In genomic region chr2:171432206-171432968, GRCh38 we compare ENCODE assay signal across 2 cellular contexts.
TF ChIP-seq lines count a peak whose summit lies in the region.

No MANE protein-coding gene starts in this region.

TF ChIP-seq in SK-N-SH, 30 proteins besides CTCF, POLR2A, EP300 and RAD21 (continued from another document):
- no peak for TF ChIP-seq RFX5 (IDR thresholded peaks at IDR 0.05; ENCODE audit: low read length)
- no peak for TF ChIP-seq IRF3 (IDR thresholded peaks at IDR 0.05; ENCODE audit: low read depth, low read length)
- TF ChIP-seq GABPA (IDR thresholded peaks at IDR 0.05; ENCODE audit: low read depth) = no peak
- TF ChIP-seq FOXM1 (IDR thresholded peaks at IDR 0.05; ENCODE audit: low read depth) = no peak
- TF ChIP-seq MEF2A (IDR thresholded peaks at IDR 0.05; ENCODE audit: borderline replicate concordance, low read depth) = no peak
- no peak for TF ChIP-seq MAX (IDR thresholded peaks at IDR 0.05; ENCODE audit: low read depth)
- TF ChIP-seq RXRA (IDR thresholded peaks at IDR 0.05; ENCODE audit: borderline replicate concordance, low read depth) = no peak
- no peak for TF ChIP-seq ZBTB33 (IDR thresholded peaks at IDR 0.05; ENCODE audit: borderline replicate concordance, low read depth)
- no peak for TF ChIP-seq CHD2 (IDR thresholded peaks at IDR 0.05; ENCODE audit: low read length, partially characterized antibody)
- no peak for TF ChIP-seq NRF1 (IDR thresholded peaks at IDR 0.05; ENCODE audit: low read depth, low read length)
- no peak for TF ChIP-seq ELF1 (IDR thresholded peaks at IDR 0.05)
- no peak for TF ChIP-seq FOXJ3 (CRISPR knock-in tag; IDR thresholded peaks at IDR 0.05)
- no peak for TF ChIP-seq RCOR1 (IDR thresholded peaks at IDR 0.05; ENCODE audit: low read length)
- no peak for TF ChIP-seq EZH2phosphoT487 (IDR thresholded peaks at IDR 0.05; ENCODE audit: borderline replicate concordance, low read depth)
TF ChIP-seq in SK-N-SH: peak in this region for 0.

TF ChIP-seq in SK-N-SH treated with all-trans-retinoic acid at 6 μM for 48 hours, 23 proteins besides CTCF, POLR2A, EP300 and RAD21 (continued from another document):
- TF ChIP-seq CREB5 (CRISPR knock-in tag; IDR thresholded peaks at IDR 0.05; ENCODE audit: low read depth) (no peak), ARNTL (CRISPR knock-in tag; IDR thresholded peaks at IDR 0.05; ENCODE audit: borderline replicate concordance, low read depth) (no peak), ESRRG (CRISPR knock-in tag; IDR thresholded peaks at IDR 0.05) (no peak), ZFP30 (CRISPR knock-in tag; IDR thresholded peaks at IDR 0.05) (no peak), ZNF8 (CRISPR knock-in tag; IDR thresholded peaks at IDR 0.05) (no peak)
